ENCODE assay signal across 29 cellular contexts in the genomic region with DNA sequence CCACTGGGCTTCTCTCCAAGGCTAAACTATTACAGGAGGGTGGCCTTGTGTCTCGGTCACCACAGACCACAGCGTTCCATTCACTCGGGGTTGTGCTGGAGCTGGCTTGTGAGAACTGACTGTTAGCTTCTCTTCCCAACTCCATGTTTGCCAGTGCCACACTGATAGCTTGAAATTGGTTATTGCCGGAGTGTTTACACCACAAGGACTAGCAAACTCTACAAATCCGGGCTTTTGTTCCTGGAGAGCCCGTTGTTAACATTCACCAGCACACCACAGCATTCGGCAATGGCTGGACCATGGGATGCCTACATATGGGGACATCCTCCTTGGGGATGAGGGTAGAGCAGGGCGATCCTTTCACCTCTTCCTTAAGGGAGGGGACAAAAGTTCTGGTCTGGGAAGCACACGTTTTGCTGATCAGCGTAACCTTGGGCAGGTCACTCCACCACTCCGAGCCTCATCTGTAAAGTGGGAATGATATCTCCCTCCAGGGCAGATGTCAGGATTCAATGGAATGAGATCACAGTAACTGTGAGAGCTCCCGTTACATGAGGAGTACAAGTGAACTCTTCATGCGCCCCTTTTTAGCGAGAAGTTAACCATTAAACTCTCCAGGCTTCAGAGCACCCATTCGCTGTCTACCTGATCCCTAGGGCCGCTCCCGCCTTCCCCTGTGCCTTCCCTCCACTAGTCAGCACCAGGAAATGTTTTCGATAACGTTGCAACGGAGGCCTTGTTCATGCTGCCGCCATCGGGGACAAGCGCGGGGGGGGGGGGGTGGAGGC. TPM values are rescaled to one million over a fixed set of nuclear protein-coding genes. Genes with fewer than 3 reads are reported as not detected.
DNase-seq lines count a peak whose midpoint lies in the region; ATAC-seq, FAIRE-seq and TF ChIP-seq lines count a peak whose summit lies in the region.
"Had no signal": no experiment of that assay in that cellular context is flagged by ENCODE, and none has a peak within 500 bp of the region (broad histone marks: within the 10 kb centered on the region; RNA-seq: fewer than 3 reads in every experiment).

No MANE protein-coding gene starts in this region.

- H3K4me1 ChIP-seq in H1 (replicated peaks in 1 of 4; ENCODE audit: control insufficient read depth in 3 of 4, insufficient read depth in 4 of 4, low read length in 3 of 4) (no peaks in the 10 kb centered on the region), mucosa of rectum (ENCODE audit: control insufficient read depth in 2 of 2, insufficient read depth in 2 of 2, low read length in 2 of 2) (peaks cover 11 to 39% of the 10 kb centered on the region in 2 donors)
- H3K4me1 ChIP-seq: BLaER1, gastrocnemius medialis, thyroid gland had no signal

- no peak overlapping the region for H3K14ac ChIP-seq in H1 (ENCODE audit: insufficient read length)

- no peak overlapping the region for H3K4me2 ChIP-seq in H1 (ENCODE audit: insufficient read depth in 1 of 2, low read depth in 2 of 2, low read length in 2 of 2)
- H3K4me2 ChIP-seq: BLaER1 had no signal

- no peaks in the 10 kb centered on the region for H3K79me2 ChIP-seq in H1 (ENCODE audit: control insufficient read depth in 1 of 2, insufficient read depth in 2 of 2, low read length in 2 of 2)

- H2BK120ac ChIP-seq in H1 (replicated peaks; ENCODE audit: low read depth, low read length): no peak overlapping the region

- H3K79me1 ChIP-seq in H1 (ENCODE audit: low read depth, low read length): no peaks in the 10 kb centered on the region

- TF ChIP-seq RAD21 in H1 (IDR thresholded peaks at IDR 0.05 in 1 of 2, conservative IDR thresholded peaks at IDR 0.05 in 1 of 2; ENCODE audit: low read depth in 2 of 2, low read length in 2 of 2): no peak

- no peak for TF ChIP-seq EP300 in H1 (IDR thresholded peaks at IDR 0.05; ENCODE audit: borderline replicate concordance in 1 of 2, low read depth in 2 of 2, low read length in 2 of 2)

- no peak overlapping the region for H3K56ac ChIP-seq in H1 (replicated peaks; ENCODE audit: insufficient read length, low read depth, low read length)

- no peak overlapping the region for H4K91ac ChIP-seq in H1 (replicated peaks; ENCODE audit: insufficient read length, low read length)

- H3K27ac ChIP-seq in H1 (ENCODE audit: low read depth, low read length) (no peak overlapping the region), mucosa of rectum (ENCODE audit: low read depth in 2 of 2, low read length in 2 of 2) (peak overlapping the region; percentile 88 to 93)
- H3K27ac ChIP-seq: BLaER1, gastrocnemius medialis, neutrophil, SK-N-MC, thyroid gland had no signal

- FAIRE-seq in H1 (lab: Jason Lieb, UNC): no peak
- FAIRE-seq: H54, K562 had no signal

- H3K36me3 ChIP-seq in H1 (ENCODE audit: control insufficient read depth in 2 of 4, insufficient read depth in 4 of 4, low read length in 3 of 4) (no peaks in the 10 kb centered on the region), mucosa of rectum (ENCODE audit: control insufficient read depth in 2 of 2, insufficient read depth in 2 of 2, low read length in 2 of 2) (peaks cover 7 to 20% of the 10 kb centered on the region in 2 donors)
- H3K36me3 ChIP-seq: BLaER1, gastrocnemius medialis, MG63, neutrophil, thyroid gland had no signal

- H3K4me3 ChIP-seq in H1 (ENCODE audit: extremely low read depth in 1 of 4, insufficient read depth in 2 of 4, low read depth in 3 of 4, low read length in 4 of 4) (no peak overlapping the region), mucosa of rectum (ENCODE audit: low read length in 2 of 2) (peak overlapping the region in 1 of 2 donors; percentile 20)
- H3K4me3 ChIP-seq: BLaER1, gastrocnemius medialis, K562, MG63, SK-N-MC, thyroid gland had no signal

- H4K5ac ChIP-seq in H1 (ENCODE audit: insufficient read length, low read depth, low read length): no peak overlapping the region

- H3K27me3 ChIP-seq in H1 (replicated peaks in 1 of 4; ENCODE audit: control insufficient read depth in 3 of 4, extremely low read depth in 1 of 4, insufficient read depth in 3 of 4, low read length in 3 of 4) (no peaks in the 10 kb centered on the region), mucosa of rectum (ENCODE audit: control insufficient read depth in 2 of 2, insufficient read depth in 2 of 2, low read length in 2 of 2) (no peaks in the 10 kb centered on the region)
- H3K27me3 ChIP-seq: BLaER1, MG63 had no signal

- ATAC-seq in GM19035 (IDR thresholded peaks at IDR 0.05; ENCODE audit: unreplicated experiment) (no peak), HG03159 (IDR thresholded peaks at IDR 0.05; ENCODE audit: unreplicated experiment) (no peak)
- ATAC-seq: gastrocnemius medialis, K562, sciatic nerve had no signal

- H3K9ac ChIP-seq in H1 (replicated peaks in 1 of 4; ENCODE audit: extremely low read depth in 1 of 4, low read depth in 3 of 4, low read length in 3 of 4) (no peak overlapping the region), mucosa of rectum (ENCODE audit: low read depth in 1 of 2, low read length in 2 of 2) (peak overlapping the region; percentile 56 to 65)
- H3K9ac ChIP-seq: BLaER1 had no signal

- no peaks in the 10 kb centered on the region for H4K20me1 ChIP-seq in H1 (replicated peaks in 1 of 2; ENCODE audit: control insufficient read depth in 1 of 2, insufficient read depth in 2 of 2, low read length in 2 of 2)
- H4K20me1 ChIP-seq: BLaER1 had no signal

- H2BK5ac ChIP-seq in H1 (ENCODE audit: low read depth, low read length): no peak overlapping the region

- TF ChIP-seq CTCF in H1 (IDR thresholded peaks at IDR 0.05; ENCODE audit: control extremely low read depth in 1 of 3, insufficient read depth in 1 of 3, low read depth in 1 of 3, low read length in 3 of 3): no peak

- POLR2A ChIA-PET in H1 (lab: Charles Lee; ENCODE audit: partially characterized antibody): no interaction called here

- no peak overlapping the region for H4K8ac ChIP-seq in H1 (ENCODE audit: extremely low read depth, insufficient read depth, low read length)

- no peak overlapping the region for H2BK20ac ChIP-seq in H1 (ENCODE audit: low read length)

- H2AK5ac ChIP-seq in H1 (ENCODE audit: low read depth, low read length): no peak overlapping the region

- no peaks in the 10 kb centered on the region for H3K23me2 ChIP-seq in H1 (ENCODE audit: low read depth, low read length)

- H2AFZ ChIP-seq in H1 (ENCODE audit: low read length): no peak overlapping the region; the same call in 1 of the 2 replicates

- H3K9me3 ChIP-seq in H1 (ENCODE audit: insufficient read depth in 2 of 2, low read depth in 1 of 2, low read length in 1 of 2) (no peaks in the 10 kb centered on the region), mucosa of rectum (ENCODE audit: control insufficient read depth in 2 of 2, low read length in 2 of 2) (no peaks in the 10 kb centered on the region)
- H3K9me3 ChIP-seq: BLaER1, gastrocnemius medialis, MG63, neutrophil, thyroid gland had no signal

- H3K18ac ChIP-seq in H1 (ENCODE audit: extremely low read depth, low read length): no peak overlapping the region

- no peak overlapping the region for H2BK15ac ChIP-seq in H1 (ENCODE audit: low read length)

- H3K23ac ChIP-seq in H1 (ENCODE audit: insufficient read length): no peak overlapping the region

- TF ChIP-seq POLR2A in H1 (IDR thresholded peaks at IDR 0.05; ENCODE audit: control extremely low read depth in 1 of 2, low read depth in 2 of 2, low read length in 2 of 2): no peak

- DNase-seq in LoVo (ENCODE audit: low spot score) (peak; percentile 47), H1 (ENCODE audit: low read depth in 1 of 2, low spot score in 2 of 2) (no peak), HPDE6-E6E7 (ENCODE audit: extremely low spot score) (no peak)
- DNase-seq in activated CD4-positive, CD25-positive, alpha-beta regulatory T cell (lab: John Stamatoyannopoulos, UW): no peak
- DNase-seq: activated B cell treated with CpG ODN at 0.5 μM for 24 hours; activated CD4-positive, alpha-beta T cell treated with anti-CD3 and anti-CD28 coated beads, Interleukin-2, amount 50 U/mL, for 1 hour; activated effector memory CD4-positive, alpha-beta T cell treated with anti-CD3 and anti-CD28 coated beads, Interleukin-2, amount 50 U/mL, for 16 hours; activated T-cell treated with anti-CD3 and anti-CD28 coated beads, Interleukin-2, amount 50 U/mL, for 24 hours; COR-L47; DMS79 treated with DMSO at 0.1 percent for 48 hours; effector CD4-positive, alpha-beta T cell; gastrocnemius medialis; MG63; naive B cell; NCI-H1105; NCI-H187; NCI-H2171 treated with DMSO at 0.1 percent for 48 hours; NCI-H510A; stimulated activated CD4-positive, alpha-beta T cell treated with anti-CD3 and anti-CD28 coated beads, Interleukin-4, amount 100 ng/mL, for 1 hour; thyroid gland had no signal

- no peak overlapping the region for H3K4ac ChIP-seq in H1 (replicated peaks; ENCODE audit: insufficient read length, low read depth, low read length)

- CTCF ChIA-PET in H1 (lab: Charles Lee; ENCODE audit: partially characterized antibody): interaction anchor here (0.5 to 3.0 kb wide), 7 partner anchors 16 to 204 kb away, joined by 3 to 15 read pairs (median 3); no protein-coding TSS in a partner anchor

- H2BK12ac ChIP-seq in H1 (ENCODE audit: low read depth, low read length): 0 out of 2 replicates have a peak overlapping the region, but pooled peaks have one; percentile 27

- WGBS in H1 (ENCODE audit: extremely low coverage in 1 of 2, insufficient coverage in 1 of 2, insufficient read length in 1 of 2, insufficient replicate concordance in 2 of 2, low coverage in 1 of 2, low lambda C conversion rate in 2 of 2, missing lambda C conversion rate in 1 of 2), 2 experiments: 85% methylated on average over 24 of the region's 24 CpGs; no CpG with 5 or more reads in 1 of the 2 experiments

TF ChIP-seq in H1, 55 proteins besides CTCF, POLR2A, EP300 and RAD21:
- TF ChIP-seq CBX5 (IDR thresholded peaks at IDR 0.05; ENCODE audit: low read depth, low read length): no peak
- TF ChIP-seq SP2 (IDR thresholded peaks at IDR 0.05; ENCODE audit: low read length): no peak
- TF ChIP-seq NANOG (IDR thresholded peaks at IDR 0.05; ENCODE audit: insufficient read depth, low read depth, low read length, poor library complexity, severe bottlenecking): no peak
- no peak for TF ChIP-seq RFX5 (IDR thresholded peaks at IDR 0.05; ENCODE audit: borderline replicate concordance, low read depth, low read length)
- TF ChIP-seq POU5F1 (IDR thresholded peaks at IDR 0.05; ENCODE audit: low read depth, low read length): no peak
- no peak for TF ChIP-seq HDAC2 (IDR thresholded peaks at IDR 0.05; ENCODE audit: borderline replicate concordance in 1 of 2, low read depth in 2 of 2, low read length in 2 of 2)

RNA-seq across cellular contexts. Expression of gene TTPAL, which starts 41.7 kb away (rescaled TPM):
- total RNA-seq in H1 (2021; fragmentation: NEBNext Ultra II Directional; extraction: Animal tissue kit (Norgen Biotek cat#: 25700)): 14.0 and 14.8 TPM in 2 replicates
- polyA plus RNA-seq in H1 (2011; rRNA removed): 2.8 and 7.6 TPM in 2 replicates
- 4.1 TPM for polyA plus RNA-seq in H1 (2011; cell fraction: cytosol; rRNA removed)
- 9.1 TPM for polyA plus RNA-seq in H1 (2011; cell fraction: nucleus; rRNA removed)
- 5.3 to 6.8 TPM (median 5.8 TPM) in 4 replicates for polyA plus RNA-seq in H1 (2012, experiment 1 of 2)
- 1.2 TPM for polyA plus RNA-seq in H1 (2012, experiment 2 of 2)
- 6.7 TPM for polyA plus RNA-seq in H1 (2013, experiment 1 of 2)
- 7.2 TPM for polyA plus RNA-seq in H1 (2013, experiment 2 of 2)
- polyA minus RNA-seq in H1 (2011; rRNA and poly(A)+ RNA removed): 12.1 and 14.9 TPM in 2 replicates
- 10.2 TPM for polyA minus RNA-seq in H1 (2011; cell fraction: cytosol; rRNA and poly(A)+ RNA removed)
- polyA minus RNA-seq in H1 (2011; cell fraction: nucleus; rRNA and poly(A)+ RNA removed): 9.0 TPM

Comparison
In these comparisons a context has a peak if more than half of its experiments do, and no peak if none do; other contexts are left out.
1. H3K9ac ChIP-seq: peak in mucosa of rectum (2 of 2); none in H1 (0 of 4).